In the genomic region with DNA sequence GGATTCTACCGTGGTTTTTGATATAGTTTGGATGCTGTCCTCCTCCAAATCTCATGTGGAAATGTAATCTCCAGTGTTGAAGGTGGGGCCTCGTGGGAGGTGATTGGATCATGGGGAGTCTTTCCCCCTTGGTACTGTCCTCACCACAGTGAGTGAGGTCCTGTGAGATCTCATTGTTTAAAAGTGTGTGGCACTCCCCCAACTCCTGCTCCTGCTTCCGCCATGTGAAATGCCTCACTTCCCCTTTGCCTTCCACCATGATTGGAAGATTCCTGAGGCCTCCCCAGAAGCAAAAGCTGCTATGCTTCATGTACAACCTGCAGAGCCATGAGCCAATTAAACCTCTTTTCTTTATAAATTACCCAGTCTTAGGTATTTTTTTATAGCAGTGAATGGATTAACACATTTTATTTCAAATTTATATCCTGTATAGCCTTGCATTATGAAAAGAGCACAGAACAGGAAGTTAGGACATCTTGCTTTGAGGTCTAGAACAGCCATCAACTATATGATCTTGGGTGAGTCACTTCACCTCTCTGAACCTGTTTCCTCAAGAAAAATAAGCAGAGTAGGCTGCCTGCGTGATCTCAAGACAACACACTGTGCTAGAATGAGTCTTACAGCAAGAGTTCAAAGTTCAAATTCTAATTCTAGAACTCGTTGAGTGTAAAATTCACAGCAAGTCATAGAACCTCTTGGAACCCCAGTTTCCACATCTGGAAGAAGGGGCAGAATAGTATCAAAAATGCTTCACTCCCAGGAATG, we compare ENCODE assay signal across 9 cellular contexts.
DNase-seq lines count a peak whose midpoint lies in the region; ATAC-seq, FAIRE-seq and TF ChIP-seq lines count a peak whose summit lies in the region.
"Had no signal": no experiment of that assay in that cellular context is flagged by ENCODE, and none has a peak within 500 bp of the region (broad histone marks: within the 10 kb centered on the region; RNA-seq: fewer than 3 reads in every experiment).

No MANE protein-coding gene starts in this region.

- no peak for TF ChIP-seq POLR2A in GM12891 (IDR thresholded peaks at IDR 0.05; ENCODE audit: low read depth, low read length)

- peaks cover 10% of the 10 kb centered on the region for H3K9me3 Mint-ChIP-seq in mesothelial cell of epicardium

- no peaks in the 10 kb centered on the region for H3K27me3 Mint-ChIP-seq in mesothelial cell of epicardium (ENCODE audit: low read depth)

- 71 to 75% methylated on average over 5 of the region's 5 CpGs for WGBS in pancreas, 2 donors

- no peaks in the 10 kb centered on the region for H3K9me3 ChIP-seq in pancreas

- intact Hi-C loops in pancreas (cut with DNase I) = no loop called here

- no peak overlapping the region for H3K4me3 Mint-ChIP-seq in mesothelial cell of epicardium

- peaks cover 0 to 8% (median 0%) of the 10 kb centered on the region in 3 donors for H3K4me1 ChIP-seq in pancreas

- TF ChIP-seq CTCF in pancreas (IDR thresholded peaks at IDR 0.05) = no peak
- TF ChIP-seq CTCF in mesothelial cell of epicardium (IDR thresholded peaks at IDR 0.05; ENCODE audit: unreplicated experiment) = no peak

- no peaks in the 10 kb centered on the region for H3K27me3 ChIP-seq in pancreas

- DNase-seq in GM12891 (ENCODE audit: insufficient read length, low spot score) (no peak), NCI-H460 (ENCODE audit: extremely low read depth, low read depth) (peak; percentile 39), astrocyte of the hippocampus (ENCODE audit: low read depth, low spot score) (peak; percentile 23), pancreas (no peak), COLO668 (lab: John Stamatoyannopoulos, UW; ENCODE audit: unreplicated experiment) (no peak), mesothelial cell of epicardium (ENCODE audit: low spot score in 2 of 2, unreplicated experiment in 2 of 2) (no peak)
- DNase-seq: NCI-H2227 treated with DMSO at 0.1 percent for 48 hours had no signal

- no peaks in the 10 kb centered on the region for H3K36me3 ChIP-seq in pancreas

- peaks cover 4% of the 10 kb centered on the region for H3K4me1 Mint-ChIP-seq in mesothelial cell of epicardium

- no peak overlapping the region for H3K4me3 ChIP-seq in pancreas

- peak in 3 of 4 donors; percentile 48 to 68 (median 63) for ATAC-seq in pancreas
- no peak for ATAC-seq in HG02798 (IDR thresholded peaks at IDR 0.05; ENCODE audit: poor library complexity, unreplicated experiment)
- no peak for ATAC-seq in GM21515 (IDR thresholded peaks at IDR 0.05; ENCODE audit: unreplicated experiment)

- no peak overlapping the region for H3K27ac ChIP-seq in pancreas

- H3K36me3 Mint-ChIP-seq in mesothelial cell of epicardium = no peaks in the 10 kb centered on the region

- FAIRE-seq in GM12891 (lab: Jason Lieb, UNC) = no peak
- FAIRE-seq in pancreas (lab: Jason Lieb, UNC) = no peak

- H3K27ac Mint-ChIP-seq in mesothelial cell of epicardium = no peak overlapping the region

TF ChIP-seq in GM12891, 5 proteins besides CTCF, POLR2A, EP300 and RAD21:
- TF ChIP-seq POLR2AphosphoS5 (IDR thresholded peaks at IDR 0.05; ENCODE audit: low read depth, low read length) (no peak), POU2F2 (IDR thresholded peaks at IDR 0.05; ENCODE audit: low read depth, low read length) (no peak), SPI1 (IDR thresholded peaks at IDR 0.05; ENCODE audit: low read depth, low read length) (0 out of 2 replicates have a peak, but pooled peaks have one; percentile 0)

Comparison
In these comparisons a context has a peak if more than half of its experiments do, and no peak if none do; other contexts are left out.
1. DNase-seq: peak in NCI-H460 (single experiment) and astrocyte of the hippocampus (single experiment); none in GM12891 (single experiment), pancreas (0 of 6), COLO668 (single experiment) and mesothelial cell of epicardium (0 of 2).
2. ATAC-seq: peak in pancreas (3 of 4); none in HG02798 (single experiment) and GM21515 (single experiment).